Comparison of ENCODE assay signal across 10 cellular contexts in genomic region chr6:156729248-156729647, GRCh38. TPM values are rescaled to one million over a fixed set of nuclear protein-coding genes. Genes with fewer than 3 reads are reported as not detected.
DNase-seq lines count a peak whose midpoint lies in the region; ATAC-seq, FAIRE-seq and TF ChIP-seq lines count a peak whose summit lies in the region.
"Had no signal": no experiment of that assay in that cellular context is flagged by ENCODE, and none has a peak within 500 bp of the region (broad histone marks: within the 10 kb centered on the region; RNA-seq: fewer than 3 reads in every experiment).

No MANE protein-coding gene starts in this region.

- CTCF ChIA-PET in RWPE1 (lab: Yijun Ruan, JAX) = no interaction called here

- peaks cover 4% of the 10 kb centered on the region for H3K27me3 ChIP-seq in keratinocyte (ENCODE audit: control insufficient read depth, extremely low read depth, insufficient read depth, low read length)
- H3K27me3 ChIP-seq: body of pancreas had no signal

- peak; percentile 88 for FAIRE-seq in keratinocyte (lab: Jason Lieb, UNC)

- dilution Hi-C loops in keratinocyte (cut with MboI; ENCODE audit: extremely low pct_ligation_motif_present, low sequenced_read_pairs) = no loop called here

- H2AFZ ChIP-seq in keratinocyte (ENCODE audit: control insufficient read depth, low read length) = no peak overlapping the region

- H3K4me3 ChIP-seq in keratinocyte (ENCODE audit: control insufficient read depth in 2 of 3, extremely low read depth in 1 of 3, insufficient read depth in 2 of 3, low read depth in 1 of 3, low read length in 3 of 3) = no peak overlapping the region
- H3K4me3 ChIP-seq: body of pancreas had no signal

- no peaks in the 10 kb centered on the region for H3K79me2 ChIP-seq in keratinocyte (ENCODE audit: control insufficient read depth, insufficient read depth, low read length)

- TF ChIP-seq CTCF in RWPE1 (conservative IDR thresholded peaks at IDR 0.05; ENCODE audit: low read depth) (no peak), keratinocyte (optimal IDR thresholded peaks at IDR 0.05 in 1 of 3, IDR thresholded peaks at IDR 0.05 in 1 of 3, conservative IDR thresholded peaks at IDR 0.05 in 1 of 3; ENCODE audit: extremely low read depth in 1 of 3, insufficient read depth in 2 of 3, low read length in 3 of 3) (no peak)

- H4K20me1 ChIP-seq in keratinocyte (ENCODE audit: control insufficient read depth, extremely low read depth, insufficient read depth, low read length) = no peaks in the 10 kb centered on the region

- ATAC-seq in GM18520 (IDR thresholded peaks at IDR 0.05; ENCODE audit: unreplicated experiment) = peak; percentile 70
- ATAC-seq in HG03064 (IDR thresholded peaks at IDR 0.05; ENCODE audit: low read depth, unreplicated experiment) = peak; percentile 49
- ATAC-seq in HG02571 (IDR thresholded peaks at IDR 0.05; ENCODE audit: unreplicated experiment) = no peak
- ATAC-seq: body of pancreas had no signal

- POLR2A ChIA-PET in RWPE1 (lab: Yijun Ruan, JAX; ENCODE audit: low non-redundant PET) = no interaction called here

- no peak overlapping the region for H3K9ac ChIP-seq in keratinocyte (ENCODE audit: control insufficient read depth, extremely low read depth, insufficient read depth, low read length)

- H3K9me1 ChIP-seq in keratinocyte (ENCODE audit: control insufficient read depth, extremely low read depth, insufficient read depth, low read length) = no peaks in the 10 kb centered on the region

- H3K36me3 ChIP-seq in keratinocyte (ENCODE audit: control insufficient read depth in 2 of 2, extremely low read depth in 1 of 2, insufficient read depth in 2 of 2, low read length in 2 of 2) = no peaks in the 10 kb centered on the region

- H3K9me3 ChIP-seq in keratinocyte (ENCODE audit: control insufficient read depth, low read depth, low read length) = peaks cover 2% of the 10 kb centered on the region
- H3K9me3 ChIP-seq: body of pancreas had no signal

- H3K4me2 ChIP-seq in keratinocyte (ENCODE audit: control insufficient read depth, extremely low read depth, insufficient read depth, low read depth, low read length) = no peak overlapping the region

- peaks cover 9% of the 10 kb centered on the region for H3K4me1 ChIP-seq in keratinocyte (ENCODE audit: control insufficient read depth, extremely low read depth, insufficient read depth, low read length)

- H3K27ac ChIP-seq in RWPE1 (no peak overlapping the region), keratinocyte (ENCODE audit: control insufficient read depth, insufficient read depth, low read length) (no peak overlapping the region)
- H3K27ac ChIP-seq: body of pancreas had no signal

- peak; percentile 14 for DNase-seq in RWPE1 (ENCODE audit: low spot score)
- DNase-seq in keratinocyte (ENCODE audit: low read depth, low spot score) = peak; percentile 65
- DNase-seq in dedifferentiated amniotic fluid mesenchymal stem cell (ENCODE audit: extremely low spot score) = no peak
- DNase-seq in SKM-1 treated with dmso at 0.1 percent for 144 hours (lab: John Stamatoyannopoulos, UW; ENCODE audit: unreplicated experiment) = no peak
- DNase-seq in SKM-1 (lab: John Stamatoyannopoulos, UW; ENCODE audit: unreplicated experiment) = no peak
- DNase-seq: body of pancreas, DMS79 treated with DMSO at 0.1 percent for 48 hours had no signal

RNA-seq across cellular contexts. Expression of gene ARID1B, which starts 47.9 kb away (rescaled TPM):
- 12.6 to 16.6 TPM (median 14.9 TPM) in 3 replicates for polyA plus RNA-seq in keratinocyte
- 23.5 TPM for polyA plus RNA-seq in keratinocyte (2011; ENCODE audit: low read depth)
- 13.7 and 14.6 TPM in 2 replicates for polyA plus RNA-seq in keratinocyte (2011; cell fraction: cytosol; rRNA removed)
- polyA plus RNA-seq in keratinocyte (2011; cell fraction: nucleus; rRNA removed) = 32.4 and 41.3 TPM in 2 replicates
- polyA plus RNA-seq in keratinocyte (2012; ENCODE audit: low replicate concordance) = 20.5 and 22.2 TPM in 2 replicates
- polyA minus RNA-seq in keratinocyte = 57.6 to 94.5 TPM (median 76.6 TPM) in 3 replicates
- 35.5 TPM for polyA minus RNA-seq in keratinocyte (2011; cell fraction: cytosol; rRNA and poly(A)+ RNA removed)
- polyA minus RNA-seq in keratinocyte (2011; cell fraction: nucleus; rRNA and poly(A)+ RNA removed) = 90.7 and 153 TPM in 2 replicates

Comparison
In these comparisons a context has a peak if more than half of its experiments do, and no peak if none do; other contexts are left out.
1. DNase-seq: peak in RWPE1 (single experiment) and keratinocyte (single experiment); none in dedifferentiated amniotic fluid mesenchymal stem cell (single experiment), SKM-1 treated with dmso at 0.1 percent for 144 hours (single experiment) and SKM-1 (single experiment).